8 cellular contexts compared by ENCODE assay signal in the genomic region with DNA sequence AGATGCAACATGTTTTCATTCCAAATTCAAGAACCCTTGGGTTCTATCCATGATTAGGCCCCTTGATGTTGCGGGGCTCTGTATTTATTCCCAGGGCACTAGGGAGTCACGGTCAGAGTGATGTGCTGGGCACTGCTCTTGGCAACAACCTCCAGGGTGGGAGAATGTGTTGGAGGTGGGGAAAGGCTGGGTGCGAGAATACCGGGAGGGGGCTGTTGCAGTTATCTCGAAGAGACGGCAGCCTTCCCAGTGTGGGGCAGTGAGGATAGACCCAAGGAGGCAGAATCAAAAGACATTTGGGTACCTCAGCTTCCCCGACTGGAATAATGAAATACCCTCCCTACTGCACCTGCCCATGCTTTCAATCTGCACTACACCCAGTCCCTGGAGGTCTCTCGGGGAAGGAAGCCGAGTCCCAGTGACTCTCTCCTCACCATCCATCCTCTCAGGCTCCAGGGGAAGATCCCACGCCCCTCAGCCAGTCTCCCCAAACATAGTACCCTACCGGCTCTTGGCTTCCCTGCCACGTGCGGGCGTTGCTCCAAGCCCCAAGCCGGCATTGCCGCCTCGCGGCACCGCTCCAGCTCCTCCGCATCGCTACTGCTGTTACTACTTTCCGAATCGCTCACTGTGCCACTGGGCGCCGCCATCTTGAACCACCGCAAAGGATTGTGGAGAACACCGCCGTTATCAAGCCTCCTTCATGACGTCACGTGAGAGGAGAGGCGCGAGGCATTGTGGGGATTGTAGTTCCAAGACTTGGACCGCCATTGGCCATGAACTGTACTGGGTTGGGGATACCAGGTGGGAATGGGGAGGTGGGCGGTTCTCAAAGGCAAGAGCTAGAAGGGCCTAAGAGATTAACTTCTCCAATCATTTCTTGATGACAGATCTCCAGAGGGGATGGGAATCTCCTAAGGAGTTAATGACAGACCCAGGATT. TPM values are rescaled to one million over a fixed set of nuclear protein-coding genes. Genes with fewer than 3 reads are reported as not detected.
DNase-seq lines count a peak whose midpoint lies in the region; ATAC-seq and TF ChIP-seq lines count a peak whose summit lies in the region.

A gene with protein sequence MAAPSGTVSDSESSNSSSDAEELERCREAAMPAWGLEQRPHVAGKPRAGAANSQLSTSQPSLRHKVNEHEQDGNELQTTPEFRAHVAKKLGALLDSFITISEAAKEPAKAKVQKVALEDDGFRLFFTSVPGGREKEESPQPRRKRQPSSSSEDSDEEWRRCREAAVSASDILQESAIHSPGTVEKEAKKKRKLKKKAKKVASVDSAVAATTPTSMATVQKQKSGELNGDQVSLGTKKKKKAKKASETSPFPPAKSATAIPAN (minus strand): TSS at position 663 of the 942 bp plus-strand sequence. CDS start 13 bp downstream, at position 650.

- H3K36me3 ChIP-seq in adipocyte (ENCODE audit: control insufficient read depth, insufficient read depth, low read length, severe bottlenecking) = peaks cover 13% of the 10 kb centered on the region
- H3K36me3 ChIP-seq in heart right ventricle = peaks cover 0 to 30% (median 0%) of the 10 kb centered on the region in 9 donors
- peaks cover 0 to 18% (median 11%) of the 10 kb centered on the region in 4 donors for H3K36me3 ChIP-seq in upper lobe of left lung

- no peak for TF ChIP-seq EP300 in upper lobe of left lung (IDR thresholded peaks at IDR 0.05)

- H3K4me1 ChIP-seq in adipocyte (ENCODE audit: control insufficient read depth, insufficient read depth, low read length) (peaks cover 9% of the 10 kb centered on the region), heart right ventricle (peaks cover 0 to 13% (median 7%) of the 10 kb centered on the region in 9 donors), upper lobe of left lung (peaks cover 7 to 9% (median 8%) of the 10 kb centered on the region in 4 donors)

- in situ Hi-C loops in GM13977 (cut with MboI; ENCODE audit: low pct_unique_long_range_greater_than_20kb, low sequenced_read_pairs, unreplicated experiment) = no loop called here

- H3K27ac ChIP-seq in heart right ventricle (peak within 1 kb of the TSS in 9 of 10 donors; percentile 39 to 87 (median 70)), upper lobe of left lung (peak within 1 kb of the TSS; percentile 78 to 84 (median 81))

- DNase-seq in GM13977 (ENCODE audit: low spot score) (peak; percentile 94), NCI-H146 (lab: John Stamatoyannopoulos, UW) (peak; percentile 91), T-cell (peak; percentile 83 to 96 (median 89)), adipocyte (ENCODE audit: low read depth) (peak; percentile 98), heart right ventricle (peak; percentile 84 to 94), posterior vena cava (ENCODE audit: low spot score) (peak; percentile 97), upper lobe of left lung (peak; percentile 90 to 93)

- H3K4me3 Mint-ChIP-seq in T-cell = peak within 1 kb of the TSS; percentile 89 to 100 (median 97)

- H3K9me3 Mint-ChIP-seq in T-cell = no peaks in the 10 kb centered on the region

- peaks cover 21 to 28% (median 22%) of the 10 kb centered on the region in 3 donors for H3K4me1 Mint-ChIP-seq in T-cell

- ATAC-seq in HG02870 (IDR thresholded peaks at IDR 0.05; ENCODE audit: unreplicated experiment) (peak; percentile 98), T-cell (replicated peaks in 1 of 4) (peak; percentile 98 to 99 (median 98)), heart right ventricle (peak; percentile 96 to 100 (median 99)), upper lobe of left lung (ENCODE audit: low FRiP score in 2 of 2) (peak; percentile 94 to 99)

- H3K27me3 Mint-ChIP-seq in T-cell = no peaks in the 10 kb centered on the region

- CTCF ChIA-PET in T-cell (lab: Charles Lee) = interaction anchor here (1.4 to 1.8 kb wide), 2 partner anchors 11 to 44 kb away, joined by 5 to 6 read pairs; no protein-coding TSS in a partner anchor

- H3K4me3 ChIP-seq in adipocyte (ENCODE audit: low read length) (peak within 1 kb of the TSS; percentile 96), heart right ventricle (peak within 1 kb of the TSS; percentile 64 to 98 (median 83)), upper lobe of left lung (peak within 1 kb of the TSS; percentile 81 to 99 (median 88))

- intact Hi-C loops in heart right ventricle (cut with DNase I) (no loop called here), posterior vena cava (cut with DNase I) (no loop called here)

- peaks cover 29% of the 10 kb centered on the region for H3K36me3 Mint-ChIP-seq in T-cell

- peak in 1 of 4 donors; percentile 59 for TF ChIP-seq POLR2A in upper lobe of left lung (IDR thresholded peaks at IDR 0.05)

- no peaks in the 10 kb centered on the region for H3K27me3 ChIP-seq in adipocyte (replicated peaks; ENCODE audit: control insufficient read depth, insufficient read depth, low read length)
- H3K27me3 ChIP-seq in heart right ventricle = no peaks in the 10 kb centered on the region
- no peaks in the 10 kb centered on the region for H3K27me3 ChIP-seq in upper lobe of left lung

- WGBS in heart right ventricle, 2 donors = 1% methylated on average over 34 of the region's 34 CpGs
- 1 to 2% methylated on average over 21 to 34 of the region's 34 CpGs for WGBS in upper lobe of left lung, 2 donors

- H3K27ac Mint-ChIP-seq in T-cell = peak within 1 kb of the TSS; percentile 90 to 95

- peak within 1 kb of the TSS; percentile 85 for H3K9ac ChIP-seq in adipocyte (ENCODE audit: low read length)

- POLR2A ChIA-PET in T-cell (lab: Charles Lee) = no interaction called here

- H3K9me3 ChIP-seq in adipocyte (ENCODE audit: control insufficient read depth, low read length) (no peaks in the 10 kb centered on the region), heart right ventricle (peaks cover 0 to 3% (median 0%) of the 10 kb centered on the region in 11 donors), upper lobe of left lung (no peaks in the 10 kb centered on the region)

- TF ChIP-seq CTCF in GM13977 (IDR thresholded peaks at IDR 0.05; ENCODE audit: extremely low read depth, insufficient read depth, missing control alignments) (no peak), heart right ventricle (IDR thresholded peaks at IDR 0.05) (no peak), upper lobe of left lung (IDR thresholded peaks at IDR 0.05) (peak in 1 of 6 experiments; percentile 23)

RNA-seq across cellular contexts. Expression of the gene that starts here (rescaled TPM):
- total RNA-seq in T-cell (10 to 100 TPM; 15.5 to 19.4 (median 18.2) TPM), heart right ventricle (10 to 100 TPM in 1 of 10 donors, 1 to 10 TPM in 9; 5.7 to 11.4 (median 8.2) TPM), posterior vena cava (10 to 100 TPM; 13.7 to 15.7 TPM), upper lobe of left lung (10 to 100 TPM; 12.2 to 19.6 (median 16.0) TPM)
- 10 to 100 TPM in 1 of 2 donors, 1 to 10 TPM in 1; 8.6 to 10.8 TPM for polyA plus RNA-seq in heart right ventricle

Comparison
In these comparisons a context has a peak if more than half of its experiments do, and no peak if none do; other contexts are left out.
1. Peak in every context shown above with its lines: DNase-seq, ATAC-seq, H3K4me3 ChIP-seq and H3K27ac ChIP-seq.